Comparison of ENCODE assay signal across 8 cellular contexts in genomic region chr2:216139884-216140283, GRCh38. TPM values are rescaled to one million over a fixed set of nuclear protein-coding genes. Genes with fewer than 3 reads are reported as not detected.
DNase-seq lines count a peak whose midpoint lies in the region; ATAC-seq and TF ChIP-seq lines count a peak whose summit lies in the region.

No MANE protein-coding gene starts in this region.

- H2AK5ac ChIP-seq in trophoblast cell (ENCODE audit: low read length), result no peak overlapping the region

- H3K4me3 ChIP-seq in OCI-LY3 (ENCODE audit: low read length) (no peak overlapping the region), choroid plexus epithelial cell (ENCODE audit: low read depth, low read length) (no peak overlapping the region), trophoblast cell (ENCODE audit: low read depth, low read length) (no peak overlapping the region), testis (no peak overlapping the region), coronary artery (no peak overlapping the region)

- H3K23ac ChIP-seq in trophoblast cell (ENCODE audit: low read length), result no peak overlapping the region

- ATAC-seq in HG03469 (IDR thresholded peaks at IDR 0.05; ENCODE audit: unreplicated experiment), result no peak

- H3K79me2 ChIP-seq in OCI-LY3 (ENCODE audit: low read length) (peaks cover 37% of the 10 kb centered on the region), trophoblast cell (ENCODE audit: control insufficient read depth, insufficient read depth, low read length, poor library complexity) (no peaks in the 10 kb centered on the region)

- H3K4ac ChIP-seq in trophoblast cell (ENCODE audit: low read depth, low read length), result no peak overlapping the region

- TF ChIP-seq CTCF in OCI-LY3 (IDR thresholded peaks at IDR 0.05; ENCODE audit: low read depth, low read length) (peak; percentile 53), choroid plexus epithelial cell (conservative IDR thresholded peaks at IDR 0.05; ENCODE audit: low read depth, low read length) (peak; percentile 49), testis (IDR thresholded peaks at IDR 0.05) (no peak), coronary artery (IDR thresholded peaks at IDR 0.05) (no peak)

- no peak overlapping the region for H4K8ac ChIP-seq in trophoblast cell (ENCODE audit: low read depth, low read length)

- no peaks in the 10 kb centered on the region for H3K79me1 ChIP-seq in trophoblast cell (ENCODE audit: low read length)

- TF ChIP-seq POLR2A in testis (IDR thresholded peaks at IDR 0.05), result no peak

- no peak overlapping the region for H2BK12ac ChIP-seq in trophoblast cell (ENCODE audit: low read length)

- H3K27me3 ChIP-seq in OCI-LY3 (ENCODE audit: low read depth, low read length) (no peaks in the 10 kb centered on the region), trophoblast cell (ENCODE audit: insufficient read depth, low read length) (no peaks in the 10 kb centered on the region), testis (no peaks in the 10 kb centered on the region)

- peak overlapping the region; percentile 97 for H3K27ac ChIP-seq in OCI-LY3 (ENCODE audit: low read length)
- no peak overlapping the region for H3K27ac ChIP-seq in trophoblast cell (ENCODE audit: low read depth, low read length)
- no peak overlapping the region for H3K27ac ChIP-seq in testis
- H3K27ac ChIP-seq in coronary artery, result no peak overlapping the region

- intact Hi-C loops in testis (cut with DNase I; ENCODE audit: low total_unique reads), result no loop called here

- H4K12ac ChIP-seq in trophoblast cell (ENCODE audit: low read depth, low read length), result no peak overlapping the region

- no peak overlapping the region for H2BK120ac ChIP-seq in trophoblast cell (ENCODE audit: insufficient read depth, low read length, poor library complexity)

- no peak overlapping the region for H4K91ac ChIP-seq in trophoblast cell (ENCODE audit: low read depth, low read length)

- H3K4me1 ChIP-seq in OCI-LY3 (ENCODE audit: low read length), result peaks cover 28% of the 10 kb centered on the region
- no peaks in the 10 kb centered on the region for H3K4me1 ChIP-seq in trophoblast cell (ENCODE audit: control insufficient read depth in 1 of 2, insufficient read depth in 2 of 2, low read length in 2 of 2)
- no peaks in the 10 kb centered on the region for H3K4me1 ChIP-seq in testis

- H3K9ac ChIP-seq in OCI-LY3 (ENCODE audit: low read length), result no peak overlapping the region
- H3K9ac ChIP-seq in trophoblast cell (ENCODE audit: low read length), result no peak overlapping the region

- H2AFZ ChIP-seq in OCI-LY3 (ENCODE audit: low read depth, low read length) (no peak overlapping the region), trophoblast cell (ENCODE audit: insufficient read depth, low read length, poor library complexity) (no peak overlapping the region)

- no peak overlapping the region for H3K14ac ChIP-seq in trophoblast cell (ENCODE audit: low read length)

- DNase-seq in NCI-H510A (lab: John Stamatoyannopoulos, UW) (peak; percentile 11), NCI-H510A treated with DMSO at 0.1 percent for 48 hours (lab: John Stamatoyannopoulos, UW) (no peak), choroid plexus epithelial cell (ENCODE audit: low read depth) (peak; percentile 42), trophoblast cell (peak; percentile 32 to 48), testis (no peak), coronary artery (ENCODE audit: low spot score) (no peak)

- no peak overlapping the region for H2BK5ac ChIP-seq in trophoblast cell (ENCODE audit: low read depth, low read length, poor library complexity)

- H3K4me2 ChIP-seq in OCI-LY3 (ENCODE audit: low read length) (no peak overlapping the region), trophoblast cell (ENCODE audit: low read length) (no peak overlapping the region)

- H3K36me3 ChIP-seq in OCI-LY3 (replicated peaks; ENCODE audit: low read depth, low read length) (peaks cover 57% of the 10 kb centered on the region), trophoblast cell (ENCODE audit: control insufficient read depth in 1 of 2, insufficient read depth in 2 of 2, low read length in 2 of 2) (peaks cover 18 to 59% of the 10 kb centered on the region in 2 experiments), testis (ENCODE audit: low read depth, missing control alignments) (no peaks in the 10 kb centered on the region)

- H4K20me1 ChIP-seq in OCI-LY3 (ENCODE audit: insufficient read depth, low read length), result no peaks in the 10 kb centered on the region

- H3K18ac ChIP-seq in trophoblast cell (ENCODE audit: low read length), result no peak overlapping the region

- H3K9me3 ChIP-seq in OCI-LY3 (ENCODE audit: insufficient read depth, low read length) (no peaks in the 10 kb centered on the region), trophoblast cell (ENCODE audit: insufficient read depth, low read depth, low read length) (no peaks in the 10 kb centered on the region), testis (no peaks in the 10 kb centered on the region)

RNA-seq across cellular contexts. Expression of gene XRCC5, which starts 30.7 kb away (rescaled TPM):
- 193 and 196 TPM in 2 replicates for polyA plus RNA-seq in trophoblast cell (2013)
- total RNA-seq in testis, result 100 to 1,000 TPM; 132 to 133 TPM
- 145 TPM for polyA plus RNA-seq in testis (ENCODE audit: insufficient read depth, low read depth, low replicate concordance)

RNA-seq across cellular contexts. Expression of gene TMEM169, which starts 58.2 kb away (rescaled TPM):
- 0.33 and 0.47 TPM in 2 replicates for polyA plus RNA-seq in trophoblast cell (2013)
- under 1 TPM; 0.31 to 0.37 TPM for total RNA-seq in testis
- polyA plus RNA-seq in testis (ENCODE audit: insufficient read depth, low read depth, low replicate concordance), result 1.0 TPM

RNA-seq across cellular contexts. Expression of gene PECR, which starts 58.3 kb away (rescaled TPM):
- 1.9 and 2.2 TPM in 2 replicates for polyA plus RNA-seq in trophoblast cell (2013)
- 1 to 10 TPM; 3.0 to 4.0 TPM for total RNA-seq in testis
- polyA plus RNA-seq in testis (ENCODE audit: insufficient read depth, low read depth, low replicate concordance), result 3.0 TPM

Comparison
In these comparisons a context has a peak if more than half of its experiments do, and no peak if none do; other contexts are left out.
1. DNase-seq: peak in NCI-H510A (single experiment), choroid plexus epithelial cell (single experiment) and trophoblast cell (2 of 2); none in NCI-H510A treated with DMSO at 0.1 percent for 48 hours (single experiment), testis (single experiment) and coronary artery (single experiment).
2. CTCF ChIP-seq: peak in OCI-LY3 (single experiment) and choroid plexus epithelial cell (single experiment); none in testis (0 of 3) and coronary artery (single experiment).